1 cellular context compared by ENCODE assay signal in the genomic region with DNA sequence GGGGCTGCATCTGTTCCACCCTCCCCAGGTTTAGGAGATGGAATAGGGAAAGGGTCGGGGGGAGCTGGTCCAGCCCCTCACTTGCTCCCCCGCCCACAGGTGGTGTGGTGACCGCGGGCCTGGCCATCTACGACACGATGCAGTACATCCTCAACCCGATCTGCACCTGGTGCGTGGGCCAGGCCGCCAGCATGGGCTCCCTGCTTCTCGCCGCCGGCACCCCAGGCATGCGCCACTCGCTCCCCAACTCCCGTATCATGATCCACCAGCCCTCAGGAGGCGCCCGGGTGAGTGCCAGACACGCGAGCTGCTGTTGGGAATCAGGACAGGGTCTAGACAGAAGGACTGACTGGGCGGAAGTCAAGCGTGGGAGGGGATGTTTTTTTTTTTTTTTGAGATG.
A peak's percentile ranks its signal among the peaks of the same experiment; 100 is the strongest.
TF ChIP-seq lines count a peak whose summit lies in the region.

No MANE protein-coding gene starts in this region.

TF ChIP-seq in HepG2, 621 proteins besides CTCF, POLR2A, EP300 and RAD21:
- no peak for TF ChIP-seq ZNF670 (CRISPR knock-in tag; IDR thresholded peaks at IDR 0.05; ENCODE audit: borderline replicate concordance)
- 0 out of 2 replicates have a peak, but pooled peaks have one; percentile 42 for TF ChIP-seq RBFOX2 (IDR thresholded peaks at IDR 0.05; ENCODE audit: low read depth, low read length)
TF ChIP-seq in HepG2: peak in this region for 1.
